Comparison of ENCODE assay signal across 8 cellular contexts in genomic region chr5:79020861-79021561, GRCh38. TPM values are rescaled to one million over a fixed set of nuclear protein-coding genes. Genes with fewer than 3 reads are reported as not detected.
DNase-seq lines count a peak whose midpoint lies in the region; ATAC-seq and TF ChIP-seq lines count a peak whose summit lies in the region.

No MANE protein-coding gene starts in this region.

- H3K4me3 ChIP-seq in prostate gland: no peak overlapping the region

- peak; percentile 95 for TF ChIP-seq CTCF in RWPE1 (conservative IDR thresholded peaks at IDR 0.05; ENCODE audit: low read depth)
- peak; percentile 29 to 70 (median 64) for TF ChIP-seq CTCF in prostate gland (IDR thresholded peaks at IDR 0.05)

- intact Hi-C loops in left ventricle myocardium superior (cut with micrococcal nuclease) (loop anchor here (10.0 kb wide), 1 partner anchor 444 kb away; no protein-coding TSS in a partner anchor), prostate gland (cut with DNase I) (loop anchor here (5.0 kb wide), 1 partner anchor 441 kb away; no protein-coding TSS in a partner anchor)

- POLR2A ChIA-PET in RWPE1 (lab: Yijun Ruan, JAX; ENCODE audit: low non-redundant PET): no interaction called here

- no peaks in the 10 kb centered on the region for H3K36me3 ChIP-seq in prostate gland

- H3K4me1 ChIP-seq in prostate gland (replicated peaks): no peaks in the 10 kb centered on the region

- ATAC-seq in left ventricle myocardium superior: peak; percentile 78
- ATAC-seq in HG02588 (IDR thresholded peaks at IDR 0.05; ENCODE audit: unreplicated experiment): no peak

- TF ChIP-seq POLR2A in prostate gland (IDR thresholded peaks at IDR 0.05): no peak

- DNase-seq in DMS79 treated with DMSO at 0.1 percent for 48 hours (lab: John Stamatoyannopoulos, UW): peak; percentile 23
- DNase-seq in HT1080 (ENCODE audit: low read depth): peak; percentile 55
- DNase-seq in RWPE1 (ENCODE audit: low spot score): peak; percentile 60
- DNase-seq in amniotic stem cell (lab: John Stamatoyannopoulos, UW): peak; percentile 29
- peak; percentile 57 for DNase-seq in left ventricle myocardium superior
- DNase-seq in prostate gland (ENCODE audit: low spot score): peak; percentile 32
- no peak for DNase-seq in GM19240 (ENCODE audit: insufficient read length, low spot score)

- no peaks in the 10 kb centered on the region for H3K9me3 ChIP-seq in prostate gland

- 16% methylated on average over 14 of the region's 14 CpGs for WGBS in prostate gland

- H3K27ac ChIP-seq in RWPE1 (no peak overlapping the region), prostate gland (no peak overlapping the region)

- no peaks in the 10 kb centered on the region for H3K27me3 ChIP-seq in prostate gland (replicated peaks; ENCODE audit: insufficient read depth)

- CTCF ChIA-PET in RWPE1 (lab: Yijun Ruan, JAX): interaction anchor here (0.5 to 6.7 kb wide), 38 partner anchors 10 to 1309 kb away, joined by 3 to 115 read pairs (median 3); partner anchors contain the start of gene ARSB

RNA-seq across cellular contexts. Expression of gene ARSB, which starts 35.9 kb away (rescaled TPM):
- total RNA-seq in HT1080 (2014; rRNA removed; shearing (Covaris generic)): 9.9 and 11.7 TPM in 2 replicates
- polyA plus RNA-seq in HT1080 (2015; cell fraction: cytosol; rRNA removed): 10.7 and 12.3 TPM in 2 replicates
- polyA plus RNA-seq in HT1080 (2015; cell fraction: nucleus; rRNA removed): 6.4 and 7.3 TPM in 2 replicates
- total RNA-seq in left ventricle myocardium superior (11.0 TPM), prostate gland (10 to 100 TPM in 1 of 2 donors, 1 to 10 TPM in 1; 5.4 to 14.9 TPM)

RNA-seq across cellular contexts. Expression of gene DMGDH, which starts 48.5 kb away (rescaled TPM):
- 0.24 TPM in 1 of 2 replicates, not detected in the other for total RNA-seq in HT1080 (2014; rRNA removed; shearing (Covaris generic))
- polyA plus RNA-seq in HT1080 (2015; cell fraction: cytosol; rRNA removed): not detected in 2 replicates
- not detected in 2 replicates for polyA plus RNA-seq in HT1080 (2015; cell fraction: nucleus; rRNA removed)
- total RNA-seq in left ventricle myocardium superior (1.3 TPM), prostate gland (1 to 10 TPM in 1 of 2 donors, under 1 TPM in 1; 0.77 to 9.9 TPM)

RNA-seq across cellular contexts. Expression of gene BHMT2, which starts 48.6 kb away (rescaled TPM):
- not detected in 2 replicates for total RNA-seq in HT1080 (2014; rRNA removed; shearing (Covaris generic))
- polyA plus RNA-seq in HT1080 (2015; cell fraction: cytosol; rRNA removed): not detected in 2 replicates
- not detected in 2 replicates for polyA plus RNA-seq in HT1080 (2015; cell fraction: nucleus; rRNA removed)
- total RNA-seq in left ventricle myocardium superior: 5.3 TPM
- 1 to 10 TPM; 4.0 to 7.4 TPM for total RNA-seq in prostate gland
